ENCODE assay signal across 8 cellular contexts in genomic region chr15:51076898-51077564, GRCh38. TPM values are rescaled to one million over a fixed set of nuclear protein-coding genes. Genes with fewer than 3 reads are reported as not detected.
A peak's percentile ranks its signal among the peaks of the same experiment; 100 is the strongest.
DNase-seq lines count a peak whose midpoint lies in the region; ATAC-seq lines count a peak whose summit lies in the region.
"Had no signal": no experiment of that assay in that cellular context is flagged by ENCODE, and none has a peak within 500 bp of the region (broad histone marks: within the 10 kb centered on the region; RNA-seq: fewer than 3 reads in every experiment).

No MANE protein-coding gene starts in this region.

- DNase-seq in MG63 (peak; percentile 98), myocyte (ENCODE audit: low read depth) (peak; percentile 35), NCI-H2107 treated with DMSO at 0.1 percent for 48 hours (lab: John Stamatoyannopoulos, UW; ENCODE audit: unreplicated experiment) (no peak)

- ATAC-seq in GM19463 (IDR thresholded peaks at IDR 0.05; ENCODE audit: unreplicated experiment), result peak; percentile 73
- no peak for ATAC-seq in GM19035 (IDR thresholded peaks at IDR 0.05; ENCODE audit: unreplicated experiment)
- ATAC-seq in GM18519 (IDR thresholded peaks at IDR 0.05; ENCODE audit: low FRiP score, unreplicated experiment), result no peak

- H3K4me3 ChIP-seq in MG63, result peak overlapping the region; percentile 35
- H3K4me3 ChIP-seq in duodenal mucosa (ENCODE audit: low read depth in 1 of 2, low read length in 2 of 2), result peak overlapping the region; percentile 45 to 57

- no peaks in the 10 kb centered on the region for H3K36me3 ChIP-seq in MG63
- H3K36me3 ChIP-seq in duodenal mucosa (ENCODE audit: control insufficient read depth in 1 of 2, insufficient read depth in 2 of 2, low read length in 2 of 2), result no peaks in the 10 kb centered on the region

- peak overlapping the region in 1 of 2 donors; percentile 10 for H3K9ac ChIP-seq in duodenal mucosa (ENCODE audit: low read depth in 1 of 2, low read length in 2 of 2)
- H3K9ac ChIP-seq: parathyroid adenoma had no signal

- no peak overlapping the region for H3K27ac ChIP-seq in duodenal mucosa (ENCODE audit: low read depth, low read length)
- H3K27ac ChIP-seq: parathyroid adenoma had no signal

- no peaks in the 10 kb centered on the region for H3K27me3 ChIP-seq in MG63
- H3K27me3 ChIP-seq in duodenal mucosa (ENCODE audit: control insufficient read depth in 1 of 2, insufficient read depth in 2 of 2, low read length in 2 of 2), result no peaks in the 10 kb centered on the region

- peaks cover 0 to 10% of the 10 kb centered on the region in 2 donors for H3K4me1 ChIP-seq in duodenal mucosa (ENCODE audit: control insufficient read depth in 1 of 2, insufficient read depth in 2 of 2, low read length in 2 of 2)
- H3K4me1 ChIP-seq: parathyroid adenoma had no signal

- H3K9me3 ChIP-seq in MG63 (no peaks in the 10 kb centered on the region), duodenal mucosa (ENCODE audit: control insufficient read depth in 1 of 2, low read length in 2 of 2) (no peaks in the 10 kb centered on the region)

RNA-seq across cellular contexts. Expression of gene TNFAIP8L3, which starts 17.7 kb away (rescaled TPM):
- 2.4 and 4.8 TPM in 2 replicates for total RNA-seq in MG63 (2014; rRNA removed; shearing (Covaris generic); ENCODE audit: low replicate concordance)
- 19.3 and 30.9 TPM in 2 replicates for total RNA-seq in myocyte
- 35.6 TPM for polyA plus RNA-seq in myocyte (2012)
